In the genomic region with DNA sequence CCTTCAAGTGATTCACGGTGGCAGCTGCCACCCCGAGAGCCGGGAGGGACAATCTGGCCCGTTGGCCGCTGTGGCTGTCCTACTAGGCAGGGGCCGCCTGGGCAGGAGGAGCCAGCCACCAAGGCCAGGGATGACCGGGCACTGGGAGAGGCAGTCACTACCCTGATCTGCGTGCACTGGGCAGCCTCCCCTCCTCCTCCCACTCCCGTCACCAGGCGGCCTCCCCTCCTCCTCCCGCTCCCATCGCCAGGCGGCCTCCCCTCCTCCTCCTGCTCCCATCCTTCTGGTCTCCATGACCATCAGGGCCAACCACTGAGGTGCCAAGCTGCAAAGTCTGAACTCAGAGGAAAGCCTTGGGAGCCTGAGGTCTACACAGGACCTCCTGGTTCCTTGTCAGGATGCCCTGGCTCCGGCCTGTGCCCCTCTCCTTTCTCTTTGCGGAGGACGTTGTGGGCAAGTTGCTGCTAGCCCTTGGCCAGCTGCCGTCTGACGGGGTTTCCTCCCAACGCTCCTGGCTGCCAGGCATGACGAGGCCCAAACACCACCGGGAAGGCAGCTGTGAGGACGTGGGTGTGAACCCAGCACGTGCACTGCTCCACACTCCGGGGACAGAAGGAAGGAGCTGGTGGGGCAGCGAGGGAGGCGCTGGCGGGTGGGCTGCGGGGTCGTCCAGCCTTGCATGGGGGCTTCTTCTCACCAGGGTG, we compare ENCODE assay signal across 20 cellular contexts.
DNase-seq lines count a peak whose midpoint lies in the region; ATAC-seq and TF ChIP-seq lines count a peak whose summit lies in the region.
"Had no signal": no experiment of that assay in that cellular context is flagged by ENCODE, and none has a peak within 500 bp of the region (broad histone marks: within the 10 kb centered on the region; RNA-seq: fewer than 3 reads in every experiment).

No MANE protein-coding gene starts in this region.

- H3K79me1 ChIP-seq in H9 (ENCODE audit: insufficient read depth, low read depth, low read length, poor library complexity, severe bottlenecking): no peaks in the 10 kb centered on the region

- H3K27me3 Mint-ChIP-seq in H9 (ENCODE audit: low read depth): peaks cover 9% of the 10 kb centered on the region; the same call in 1 of the 2 replicates
- peaks cover 5% of the 10 kb centered on the region for H3K27me3 Mint-ChIP-seq in activated B cell treated with CpG ODN at 0.5 μM for 24 hours
- H3K27me3 Mint-ChIP-seq in activated CD4-positive, alpha-beta T cell treated with anti-CD3 and anti-CD28 coated beads, Interleukin-2, amount 10 ng/mL, durations not matched to agents 24 days and 14 days: no peaks in the 10 kb centered on the region

- no peaks in the 10 kb centered on the region for H3K79me2 ChIP-seq in H9 (ENCODE audit: insufficient read depth, low read length)

- no peak overlapping the region for H3K18ac ChIP-seq in H9 (ENCODE audit: insufficient read length, low read depth, low read length)

- H3K23ac ChIP-seq in H9 (ENCODE audit: insufficient read length, low read depth, low read length): no peak overlapping the region

- H4K91ac ChIP-seq in H9 (ENCODE audit: insufficient read length, low read depth, low read length): no peak overlapping the region

- no peak overlapping the region for H3K4ac ChIP-seq in H9 (ENCODE audit: low read depth, low read length)

- H2BK12ac ChIP-seq in H9 (ENCODE audit: insufficient read length, low read depth, low read length): no peak overlapping the region

- H3K27ac ChIP-seq in H9 (ENCODE audit: insufficient read length, low read depth, low read length): no peak overlapping the region
- H3K27ac ChIP-seq: C4-2B, HL-60, KMS-11, thyroid gland had no signal

- H4K5ac ChIP-seq in H9 (ENCODE audit: insufficient read length, low read depth, low read length): no peak overlapping the region

- no peaks in the 10 kb centered on the region for H3K4me1 ChIP-seq in H9 (ENCODE audit: insufficient read depth, low read length)
- H3K4me1 ChIP-seq: thyroid gland had no signal

- no peak overlapping the region for H3K56ac ChIP-seq in H9 (ENCODE audit: insufficient read length, low read depth, low read length)

- no peak for ATAC-seq in activated B cell treated with CpG ODN at 0.5 μM for 24 hours (ENCODE audit: low read depth)

- no peaks in the 10 kb centered on the region for H4K20me1 ChIP-seq in H9 (ENCODE audit: control insufficient read depth, insufficient read depth, insufficient read length)

- intact Hi-C loops in activated B cell treated with CpG ODN at 0.5 μM for 24 hours (cut with micrococcal nuclease): no loop called here
- intact Hi-C loops in head of caudate nucleus (cut with DNase I): no loop called here
- intact Hi-C loops in posterior vena cava (cut with DNase I): no loop called here
- intact Hi-C loops in activated CD4-positive, alpha-beta T cell treated with anti-CD3 and anti-CD28 coated beads, Interleukin-2, amount 10 ng/mL, durations not matched to agents 24 days and 14 days (cut with micrococcal nuclease): no loop called here

- H3K27ac Mint-ChIP-seq in H9 (no peak overlapping the region), activated B cell treated with CpG ODN at 0.5 μM for 24 hours (no peak overlapping the region)
- H3K27ac Mint-ChIP-seq in activated CD4-positive, alpha-beta T cell treated with anti-CD3 and anti-CD28 coated beads, Interleukin-2, amount 10 ng/mL, durations not matched to agents 24 days and 14 days: no peak overlapping the region
- H3K27ac Mint-ChIP-seq: activated T-helper 1 cell treated with anti-CD3 and anti-CD28 coated beads, Interleukin-12 subunit alpha, Interleukin-12 subunit beta, Interleukin-2, Interleukin-4 antibody, amounts not matched to agents 30 ng/mL and 10 ng/mL and 1 ng/mL, durations not matched to agents 14 hours and 24 hours and 36 hours; progenitor cell of endocrine pancreas had no signal

- no peak overlapping the region for H3K4me2 ChIP-seq in H9 (ENCODE audit: insufficient read depth, insufficient read length, low read length)
- H3K4me2 ChIP-seq: KMS-11 had no signal

- POLR2A ChIA-PET in activated B cell treated with CpG ODN at 0.5 μM for 24 hours (lab: Charles Lee): no interaction called here

- no peak overlapping the region for H3K4me3 Mint-ChIP-seq in H9
- no peak overlapping the region for H3K4me3 Mint-ChIP-seq in activated B cell treated with CpG ODN at 0.5 μM for 24 hours
- H3K4me3 Mint-ChIP-seq in activated CD4-positive, alpha-beta T cell treated with anti-CD3 and anti-CD28 coated beads, Interleukin-2, amount 10 ng/mL, durations not matched to agents 24 days and 14 days: no peak overlapping the region
- H3K4me3 Mint-ChIP-seq: activated T-helper 1 cell treated with anti-CD3 and anti-CD28 coated beads, Interleukin-12 subunit alpha, Interleukin-12 subunit beta, Interleukin-2, Interleukin-4 antibody, amounts not matched to agents 30 ng/mL and 10 ng/mL and 1 ng/mL, durations not matched to agents 14 hours and 24 hours and 36 hours had no signal

- no peak overlapping the region for H3T11ph ChIP-seq in H9 (ENCODE audit: low read length)

- no peak overlapping the region for H3K9ac ChIP-seq in H9 (ENCODE audit: extremely low read depth, insufficient read length, low read length)
- H3K9ac ChIP-seq: KMS-11 had no signal

- TF ChIP-seq CTCF in H9 (conservative IDR thresholded peaks at IDR 0.05) (no peak), activated B cell treated with CpG ODN at 0.5 μM for 24 hours (IDR thresholded peaks at IDR 0.05) (no peak), GM13976 (IDR thresholded peaks at IDR 0.05; ENCODE audit: borderline replicate concordance, control extremely low read depth, extremely low read depth, insufficient read depth, missing control alignments) (no peak)

- in situ Hi-C loops in GM13976 (cut with MboI; ENCODE audit: low sequenced_read_pairs, unreplicated experiment): no loop called here

- no peak overlapping the region for H4K8ac ChIP-seq in H9 (replicated peaks; ENCODE audit: insufficient read length, low read depth, low read length)

- CTCF ChIA-PET in activated B cell treated with CpG ODN at 0.5 μM for 24 hours (lab: Charles Lee): no interaction called here

- H2AFZ ChIP-seq in H9 (ENCODE audit: low read length): no peak overlapping the region

- H3K27me3 ChIP-seq in H9 (ENCODE audit: insufficient read depth, low read length): no peaks in the 10 kb centered on the region
- H3K27me3 ChIP-seq: thyroid gland had no signal

- H3K9me3 Mint-ChIP-seq in H9 (no peaks in the 10 kb centered on the region), activated B cell treated with CpG ODN at 0.5 μM for 24 hours (no peaks in the 10 kb centered on the region)
- no peaks in the 10 kb centered on the region for H3K9me3 Mint-ChIP-seq in activated CD4-positive, alpha-beta T cell treated with anti-CD3 and anti-CD28 coated beads, Interleukin-2, amount 10 ng/mL, durations not matched to agents 24 days and 14 days
- H3K9me3 Mint-ChIP-seq: activated T-helper 1 cell treated with anti-CD3 and anti-CD28 coated beads, Interleukin-12 subunit alpha, Interleukin-12 subunit beta, Interleukin-2, Interleukin-4 antibody, amounts not matched to agents 30 ng/mL and 10 ng/mL and 1 ng/mL, durations not matched to agents 14 hours and 24 hours and 36 hours had no signal

- H2BK120ac ChIP-seq in H9 (ENCODE audit: low read depth, low read length, poor library complexity, severe bottlenecking): no peak overlapping the region

- no peak overlapping the region for H2BK15ac ChIP-seq in H9 (ENCODE audit: low read depth, low read length)

- H2AK5ac ChIP-seq in H9 (ENCODE audit: insufficient read length, low read length): no peak overlapping the region

- H3K9me3 ChIP-seq in H9 (ENCODE audit: control insufficient read depth, low read depth, low read length): no peaks in the 10 kb centered on the region
- H3K9me3 ChIP-seq: thyroid gland had no signal

- H2BK20ac ChIP-seq in H9 (ENCODE audit: low read depth, low read length, poor library complexity, severe bottlenecking): no peak overlapping the region

- no CpG with 5 or more reads among the region's 29 CpGs for WGBS in H9 (ENCODE audit: extremely low coverage, insufficient read length, low lambda C conversion rate)

- DNase-seq in H9 (no peak), activated B cell treated with CpG ODN at 0.5 μM for 24 hours (peak; percentile 13), head of caudate nucleus (peak; percentile 63 to 95 (median 86)), posterior vena cava (ENCODE audit: low spot score) (peak; percentile 72), GM13976 (ENCODE audit: low spot score) (no peak), NCI-H187 (lab: John Stamatoyannopoulos, UW) (no peak), NCI-H2171 treated with DMSO at 0.1 percent for 48 hours (lab: John Stamatoyannopoulos, UW) (no peak)
- DNase-seq in activated CD4-positive, alpha-beta T cell treated with anti-CD3 and anti-CD28 coated beads, Interleukin-2, amount 10 ng/mL, durations not matched to agents 24 days and 14 days: no peak
- DNase-seq: activated CD4-positive, alpha-beta T cell treated with anti-CD3 and anti-CD28 coated beads for 4 hours; effector CD4-positive, alpha-beta T cell; NCI-H1694; NCI-H748 treated with DMSO at 0.1 percent for 48 hours; stimulated activated CD4-positive, alpha-beta T cell treated with anti-CD3 and anti-CD28 coated beads, Interleukin-15, amount 100 ng/mL, for 24 hours; T-helper 2 cell; thyroid gland had no signal

- H3K36me3 Mint-ChIP-seq in H9 (ENCODE audit: insufficient read depth in 1 of 3, low read depth in 3 of 3) (no peaks in the 10 kb centered on the region), activated B cell treated with CpG ODN at 0.5 μM for 24 hours (ENCODE audit: low read depth) (no peaks in the 10 kb centered on the region)
- H3K36me3 Mint-ChIP-seq in activated CD4-positive, alpha-beta T cell treated with anti-CD3 and anti-CD28 coated beads, Interleukin-2, amount 10 ng/mL, durations not matched to agents 24 days and 14 days (ENCODE audit: low read depth): no peaks in the 10 kb centered on the region

- no peaks in the 10 kb centered on the region for H3K23me2 ChIP-seq in H9 (ENCODE audit: insufficient read length, low read depth, low read length, poor library complexity, severe bottlenecking)

- H2BK5ac ChIP-seq in H9 (ENCODE audit: insufficient read length, low read length): no peak overlapping the region

- peaks cover 0 to 16% of the 10 kb centered on the region in 2 experiments; a peak in 2 of 4 replicates for H3K4me1 Mint-ChIP-seq in H9
- H3K4me1 Mint-ChIP-seq in activated B cell treated with CpG ODN at 0.5 μM for 24 hours: no peaks in the 10 kb centered on the region
- H3K4me1 Mint-ChIP-seq in activated CD4-positive, alpha-beta T cell treated with anti-CD3 and anti-CD28 coated beads, Interleukin-2, amount 10 ng/mL, durations not matched to agents 24 days and 14 days: no peaks in the 10 kb centered on the region

- peak overlapping the region; percentile 8; the same call in 1 of the 2 replicates for H3K14ac ChIP-seq in H9 (ENCODE audit: insufficient read depth, low read length)

Comparison
In these comparisons a context has a peak if more than half of its experiments do, and no peak if none do; other contexts are left out.
1. DNase-seq: peak in activated B cell treated with CpG ODN at 0.5 μM for 24 hours (single experiment), head of caudate nucleus (42 of 42) and posterior vena cava (single experiment); none in H9 (single experiment), GM13976 (single experiment), NCI-H187 (0 of 2), activated CD4-positive, alpha-beta T cell treated with anti-CD3 and anti-CD28 coated beads, Interleukin-2, amount 10 ng/mL, durations not matched to agents 24 days and 14 days (single experiment) and NCI-H2171 treated with DMSO at 0.1 percent for 48 hours (single experiment).